Comparison of ENCODE assay signal across 13 cellular contexts in genomic region chr10:14782691-14783363, GRCh38. TPM values are rescaled to one million over a fixed set of nuclear protein-coding genes. Genes with fewer than 3 reads are reported as not detected.
DNase-seq lines count a peak whose midpoint lies in the region; ATAC-seq, FAIRE-seq and TF ChIP-seq lines count a peak whose summit lies in the region.
"Had no signal": no experiment of that assay in that cellular context is flagged by ENCODE, and none has a peak within 500 bp of the region (broad histone marks: within the 10 kb centered on the region; RNA-seq: fewer than 3 reads in every experiment).

No MANE protein-coding gene starts in this region.

- H3K36me3 Mint-ChIP-seq in CD8-positive, alpha-beta T cell = no peaks in the 10 kb centered on the region
- no peaks in the 10 kb centered on the region for H3K36me3 Mint-ChIP-seq in activated naive CD8-positive, alpha-beta T cell treated with anti-CD3 and anti-CD28 coated beads, Interleukin-2, amount 50 U/mL, for 24 hours (ENCODE audit: low read depth)
- no peaks in the 10 kb centered on the region for H3K36me3 Mint-ChIP-seq in neural progenitor cell

- peak in 1 of 2 donors; percentile 14 for TF ChIP-seq RAD21 in liver (IDR thresholded peaks at IDR 0.05)

- H3K9ac ChIP-seq in liver (ENCODE audit: low read depth in 1 of 2, low read length in 2 of 2) (no peak overlapping the region), neural progenitor cell (no peak overlapping the region)

- H3K4me3 ChIP-seq in CD8-positive, alpha-beta T cell (ENCODE audit: low read depth, low read length) = no peak overlapping the region
- no peak overlapping the region for H3K4me3 ChIP-seq in liver (ENCODE audit: low read depth in 1 of 3, low read length in 3 of 3)
- no peak overlapping the region for H3K4me3 ChIP-seq in neural progenitor cell

- intact Hi-C loops in CD8-positive, alpha-beta T cell (cut with DNase I, micrococcal nuclease) = no loop called here

- no peak overlapping the region for H2AFZ ChIP-seq in neural progenitor cell (replicated peaks)

- no peak overlapping the region for H3K4me3 Mint-ChIP-seq in CD8-positive, alpha-beta T cell
- H3K4me3 Mint-ChIP-seq in activated naive CD8-positive, alpha-beta T cell treated with anti-CD3 and anti-CD28 coated beads, Interleukin-2, amount 50 U/mL, for 24 hours = no peak overlapping the region
- H3K4me3 Mint-ChIP-seq in neural progenitor cell = no peak overlapping the region

- peaks cover 7% of the 10 kb centered on the region for H3K9me3 Mint-ChIP-seq in CD8-positive, alpha-beta T cell
- peaks cover 6% of the 10 kb centered on the region for H3K9me3 Mint-ChIP-seq in activated naive CD8-positive, alpha-beta T cell treated with anti-CD3 and anti-CD28 coated beads, Interleukin-2, amount 50 U/mL, for 24 hours
- H3K9me3 Mint-ChIP-seq in neural progenitor cell = peaks cover 7% of the 10 kb centered on the region

- CTCF ChIA-PET in CD8-positive, alpha-beta T cell (lab: Charles Lee) = no interaction called here

- peak overlapping the region; percentile 0 for H3K27ac Mint-ChIP-seq in CD8-positive, alpha-beta T cell
- peak overlapping the region; percentile 36 for H3K27ac Mint-ChIP-seq in activated naive CD8-positive, alpha-beta T cell treated with anti-CD3 and anti-CD28 coated beads, Interleukin-2, amount 50 U/mL, for 24 hours
- H3K27ac Mint-ChIP-seq in neural progenitor cell = no peak overlapping the region

- no peaks in the 10 kb centered on the region for H3K27me3 ChIP-seq in CD8-positive, alpha-beta T cell (ENCODE audit: insufficient read depth, low read length)
- H3K27me3 ChIP-seq in liver (ENCODE audit: control insufficient read depth in 4 of 4, insufficient read depth in 4 of 4, low read length in 3 of 4) = no peaks in the 10 kb centered on the region
- no peaks in the 10 kb centered on the region for H3K27me3 ChIP-seq in neural progenitor cell

- no peak overlapping the region for H3K27ac ChIP-seq in CD8-positive, alpha-beta T cell (ENCODE audit: low read depth, low read length)
- H3K27ac ChIP-seq in liver (ENCODE audit: low read depth in 1 of 2, low read length in 2 of 2) = peak overlapping the region in 1 of 2 donors; percentile 19
- H3K27ac ChIP-seq in neural progenitor cell = no peak overlapping the region

- WGBS in liver = 71% methylated on average over 9 of the region's 9 CpGs

- H3F3A ChIP-seq in neural progenitor cell (ENCODE audit: low read depth) = no peaks in the 10 kb centered on the region

- no peaks in the 10 kb centered on the region for H4K20me1 ChIP-seq in neural progenitor cell (ENCODE audit: low read depth)

- no peak for TF ChIP-seq CTCF in CD8-positive, alpha-beta T cell (IDR thresholded peaks at IDR 0.05)
- TF ChIP-seq CTCF in liver (IDR thresholded peaks at IDR 0.05; ENCODE audit: low read depth, low read length, missing input control) (no peak), neural progenitor cell (IDR thresholded peaks at IDR 0.05) (no peak)

- no peaks in the 10 kb centered on the region for H3K36me3 ChIP-seq in CD8-positive, alpha-beta T cell (ENCODE audit: insufficient read depth, low read length)
- H3K36me3 ChIP-seq in liver (ENCODE audit: control insufficient read depth in 4 of 4, insufficient read depth in 3 of 4, low read depth in 1 of 4, low read length in 3 of 4) = no peaks in the 10 kb centered on the region
- H3K36me3 ChIP-seq in neural progenitor cell = no peaks in the 10 kb centered on the region

- POLR2A ChIA-PET in CD8-positive, alpha-beta T cell (lab: Charles Lee) = no interaction called here

- no peak for DNase-seq in CD8-positive, alpha-beta T cell
- DNase-seq in HTR-8/SVneo (ENCODE audit: insufficient read length, low spot score) = peak; percentile 72
- peak; percentile 17 for DNase-seq in activated naive CD8-positive, alpha-beta T cell treated with anti-CD3 and anti-CD28 coated beads, Interleukin-2, amount 50 U/mL, for 24 hours
- DNase-seq in NCI-H82 treated with DMSO at 0.1 percent for 48 hours (lab: John Stamatoyannopoulos, UW; ENCODE audit: unreplicated experiment) = no peak
- DNase-seq in neural progenitor cell (ENCODE audit: low spot score) = no peak
- DNase-seq: activated CD4-positive, CD25-positive, alpha-beta regulatory T cell treated with anti-CD3 and anti-CD28 coated beads, Interleukin-2, amount 50 U/mL, for 72 hours; NCI-H526; stimulated activated naive CD4-positive, alpha-beta T cell treated with Interleukin-2 at 50 U/mL for 16 hours had no signal

- no peaks in the 10 kb centered on the region for H3K9me3 ChIP-seq in CD8-positive, alpha-beta T cell (ENCODE audit: low read length)
- H3K9me3 ChIP-seq in liver (ENCODE audit: control insufficient read depth in 4 of 4, low read length in 3 of 4) (no peaks in the 10 kb centered on the region), neural progenitor cell (ENCODE audit: low read depth) (no peaks in the 10 kb centered on the region)

- peaks cover 4% of the 10 kb centered on the region for H3K4me1 ChIP-seq in CD8-positive, alpha-beta T cell (ENCODE audit: insufficient read depth, low read length)
- H3K4me1 ChIP-seq in liver (ENCODE audit: control insufficient read depth in 4 of 4, insufficient read depth in 4 of 4, low read length in 3 of 4) = peaks cover 0 to 3% (median 0%) of the 10 kb centered on the region in 4 donors
- H3K4me1 ChIP-seq in neural progenitor cell = no peaks in the 10 kb centered on the region

- FAIRE-seq in HTR-8/SVneo (lab: Jason Lieb, UNC) = peak; percentile 63
- FAIRE-seq: islet of Langerhans had no signal

- H3K4me1 Mint-ChIP-seq in CD8-positive, alpha-beta T cell (ENCODE audit: low read depth) = peaks cover 7% of the 10 kb centered on the region
- H3K4me1 Mint-ChIP-seq in activated naive CD8-positive, alpha-beta T cell treated with anti-CD3 and anti-CD28 coated beads, Interleukin-2, amount 50 U/mL, for 24 hours = peaks cover 9% of the 10 kb centered on the region
- peaks cover 7% of the 10 kb centered on the region for H3K4me1 Mint-ChIP-seq in neural progenitor cell

- H3K4me2 ChIP-seq in neural progenitor cell = no peak overlapping the region

- no peaks in the 10 kb centered on the region for H3K27me3 Mint-ChIP-seq in CD8-positive, alpha-beta T cell (ENCODE audit: low read depth)
- H3K27me3 Mint-ChIP-seq in activated naive CD8-positive, alpha-beta T cell treated with anti-CD3 and anti-CD28 coated beads, Interleukin-2, amount 50 U/mL, for 24 hours = no peaks in the 10 kb centered on the region
- H3K27me3 Mint-ChIP-seq in neural progenitor cell (ENCODE audit: insufficient read depth, low read depth) = peaks cover 6% of the 10 kb centered on the region

- H3K79me2 ChIP-seq in neural progenitor cell (ENCODE audit: low read depth) = no peaks in the 10 kb centered on the region

- ATAC-seq in CD8-positive, alpha-beta T cell = no peak
- ATAC-seq in activated naive CD8-positive, alpha-beta T cell treated with anti-CD3 and anti-CD28 coated beads, Interleukin-2, amount 50 U/mL, for 24 hours = peak; percentile 75
- ATAC-seq in GM18873 (IDR thresholded peaks at IDR 0.05; ENCODE audit: low FRiP score, unreplicated experiment) (no peak), GM18861 (IDR thresholded peaks at IDR 0.05; ENCODE audit: unreplicated experiment) (no peak)

TF ChIP-seq in liver, 16 proteins besides CTCF, POLR2A, EP300 and RAD21:
- TF ChIP-seq NR2F2 (IDR thresholded peaks at IDR 0.05) = peak; percentile 100
- TF ChIP-seq EGR1 (IDR thresholded peaks at IDR 0.05; ENCODE audit: low read depth in 2 of 2) = peak in 1 of 2 donors; percentile 17
- no peak for TF ChIP-seq TAF1 (conservative IDR thresholded peaks at IDR 0.05)
- peak in 1 of 2 donors; percentile 34 for TF ChIP-seq RXRA (IDR thresholded peaks at IDR 0.05)
- TF ChIP-seq, protein P1, sequence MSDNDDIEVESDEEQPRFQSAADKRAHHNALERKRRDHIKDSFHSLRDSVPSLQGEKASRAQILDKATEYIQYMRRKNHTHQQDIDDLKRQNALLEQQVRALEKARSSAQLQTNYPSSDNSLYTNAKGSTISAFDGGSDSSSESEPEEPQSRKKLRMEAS (IDR thresholded peaks at IDR 0.05) = peak; percentile 24
- TF ChIP-seq FOXA1 (IDR thresholded peaks at IDR 0.05) = no peak
- TF ChIP-seq ATF3 (IDR thresholded peaks at IDR 0.05) = no peak
TF ChIP-seq in liver: peak in this region for 4.

RNA-seq across cellular contexts. Expression of gene FAM107B, which starts 8.1 kb away (rescaled TPM):
- 100 to 1,000 TPM; 271 to 274 TPM for total RNA-seq in CD8-positive, alpha-beta T cell
- total RNA-seq in liver (10 to 100 TPM; 28.5 to 58.1 TPM), neural progenitor cell (ENCODE audit: low replicate concordance) (26.5 and 43.0 TPM in 2 replicates)
- polyA plus RNA-seq in liver = 10 to 100 TPM; 24.9 to 33.2 TPM

RNA-seq across cellular contexts. Expression of gene CDNF, which starts 55.0 kb away (rescaled TPM):
- total RNA-seq in CD8-positive, alpha-beta T cell = 1 to 10 TPM; 2.3 to 2.5 TPM
- total RNA-seq in liver (1 to 10 TPM; 1.5 to 5.9 TPM), neural progenitor cell (ENCODE audit: low replicate concordance) (1.8 and 5.2 TPM in 2 replicates)
- polyA plus RNA-seq in liver = 1 to 10 TPM; 2.7 to 3.1 TPM
- total RNA-seq: cerebellum had no signal

RNA-seq across cellular contexts. Expression of gene HSPA14, which starts 55.3 kb away (rescaled TPM):
- 10 to 100 TPM; 37.7 to 37.8 TPM for total RNA-seq in CD8-positive, alpha-beta T cell
- total RNA-seq in liver (1 to 10 TPM; 8.6 to 9.0 TPM), neural progenitor cell (ENCODE audit: low replicate concordance) (33.3 and 41.8 TPM in 2 replicates)
- polyA plus RNA-seq in liver = 1 to 10 TPM; 5.3 to 8.4 TPM

RNA-seq across cellular contexts. Expression of gene MSANTD7, which starts 55.3 kb away (rescaled TPM):
- total RNA-seq in CD8-positive, alpha-beta T cell = 10 to 100 TPM; 20.2 to 22.3 TPM
- total RNA-seq in liver (1 to 10 TPM; 5.2 to 8.5 TPM), neural progenitor cell (ENCODE audit: low replicate concordance) (17.6 and 18.8 TPM in 2 replicates)
- 1 to 10 TPM in 1 of 2 donors, under 1 TPM in 1; 0.82 to 1.8 TPM for polyA plus RNA-seq in liver

Comparison
In these comparisons a context has a peak if more than half of its experiments do, and no peak if none do; other contexts are left out.
1. DNase-seq: peak in HTR-8/SVneo (single experiment) and activated naive CD8-positive, alpha-beta T cell treated with anti-CD3 and anti-CD28 coated beads, Interleukin-2, amount 50 U/mL, for 24 hours (single experiment); none in CD8-positive, alpha-beta T cell (0 of 7), NCI-H82 treated with DMSO at 0.1 percent for 48 hours (single experiment) and neural progenitor cell (single experiment).